In genomic region chr7:22979861-22980260, GRCh38 we compare ENCODE assay signal across 24 cellular contexts. TPM values are rescaled to one million over a fixed set of nuclear protein-coding genes. Genes with fewer than 3 reads are reported as not detected.
DNase-seq lines count a peak whose midpoint lies in the region; FAIRE-seq and TF ChIP-seq lines count a peak whose summit lies in the region.
"Had no signal": no experiment of that assay in that cellular context is flagged by ENCODE, and none has a peak within 500 bp of the region (broad histone marks: within the 10 kb centered on the region; RNA-seq: fewer than 3 reads in every experiment).

No MANE protein-coding gene starts in this region.

- intact Hi-C loops in spleen (cut with DNase I; ENCODE audit: low total_unique reads) (no loop called here), testis (cut with DNase I; ENCODE audit: low total_unique reads) (no loop called here)

- H3K4me1 ChIP-seq in keratinocyte (ENCODE audit: control insufficient read depth, extremely low read depth, insufficient read depth, low read length), result peaks cover 18% of the 10 kb centered on the region
- peaks cover 0 to 7% (median 2%) of the 10 kb centered on the region in 5 donors for H3K4me1 ChIP-seq in subcutaneous abdominal adipose tissue (ENCODE audit: control insufficient read depth in 5 of 5, insufficient read depth in 5 of 5, low read length in 5 of 5)
- no peaks in the 10 kb centered on the region for H3K4me1 ChIP-seq in spleen
- no peaks in the 10 kb centered on the region for H3K4me1 ChIP-seq in testis
- H3K4me1 ChIP-seq: Peyer's patch had no signal

- H3K27me3 ChIP-seq in keratinocyte (ENCODE audit: control insufficient read depth, extremely low read depth, insufficient read depth, low read length), result no peaks in the 10 kb centered on the region
- H3K27me3 ChIP-seq in subcutaneous abdominal adipose tissue (ENCODE audit: control insufficient read depth in 5 of 5, insufficient read depth in 4 of 5, low read length in 5 of 5), result no peaks in the 10 kb centered on the region
- no peaks in the 10 kb centered on the region for H3K27me3 ChIP-seq in spleen (replicated peaks in 1 of 7)
- no peaks in the 10 kb centered on the region for H3K27me3 ChIP-seq in testis
- H3K27me3 ChIP-seq: left lung, MG63, ovary, Peyer's patch had no signal

- H3K27ac ChIP-seq in keratinocyte (ENCODE audit: control insufficient read depth, insufficient read depth, low read length), result peak overlapping the region; percentile 69
- H3K27ac ChIP-seq in subcutaneous abdominal adipose tissue (ENCODE audit: low read depth, low read length), result peak overlapping the region; percentile 2
- H3K27ac ChIP-seq in spleen, result no peak overlapping the region
- no peak overlapping the region for H3K27ac ChIP-seq in testis
- H3K27ac ChIP-seq: ovary, Peyer's patch had no signal

- TF ChIP-seq POLR2A in spleen (IDR thresholded peaks at IDR 0.05) (no peak), testis (IDR thresholded peaks at IDR 0.05) (no peak)

- 90 to 98% (median 98%) methylated on average over 1 of the region's 1 CpG for WGBS in spleen, 5 donors
- WGBS in testis, 2 donors, result 97 to 100% methylated on average over 1 of the region's 1 CpG

- FAIRE-seq in keratinocyte (lab: Jason Lieb, UNC), result peak; percentile 62
- FAIRE-seq: D721Med, GM12892 had no signal

- DNase-seq in HCEC 1CT (peak; percentile 31), amniotic epithelial cell (ENCODE audit: low read depth) (peak; percentile 12), keratinocyte (ENCODE audit: low read depth, low spot score) (peak; percentile 42), spleen (no peak), KBM-7 (no peak), testis (no peak)
- DNase-seq: activated CD4-positive, alpha-beta T cell treated with anti-CD3 and anti-CD28 coated beads, Interleukin-2, amount 50 U/mL, for 4 hours; activated CD4-positive, CD25-positive, alpha-beta regulatory T cell; activated naive CD4-positive, alpha-beta T cell treated with anti-CD3 and anti-CD28 coated beads, Interleukin-2, amount 50 U/mL, for 16 hours; anterior cingulate cortex; caudate nucleus; GOT3; left lung; MG63; natural killer cell; NCI-H2081 treated with DMSO at 0.1 percent for 48 hours; NCI-H69; ovary; Peyer's patch; stimulated activated CD4-positive, alpha-beta T cell treated with anti-CD3 and anti-CD28 coated beads, Interleukin-4, amount 100 ng/mL, for 4 hours; T-cell had no signal

- H2AFZ ChIP-seq in keratinocyte (ENCODE audit: control insufficient read depth, low read length), result no peak overlapping the region

- dilution Hi-C loops in keratinocyte (cut with MboI; ENCODE audit: extremely low pct_ligation_motif_present, low sequenced_read_pairs), result no loop called here

- H3K79me2 ChIP-seq in keratinocyte (ENCODE audit: control insufficient read depth, insufficient read depth, low read length), result peaks cover 2% of the 10 kb centered on the region

- H3K36me3 ChIP-seq in keratinocyte (ENCODE audit: control insufficient read depth in 2 of 2, extremely low read depth in 1 of 2, insufficient read depth in 2 of 2, low read length in 2 of 2) (peaks cover 2 to 4% of the 10 kb centered on the region in 2 experiments), subcutaneous abdominal adipose tissue (ENCODE audit: control insufficient read depth in 5 of 5, insufficient read depth in 5 of 5, low read length in 5 of 5) (peaks cover 3 to 23% (median 14%) of the 10 kb centered on the region in 5 donors), spleen (peaks cover 0 to 59% (median 10%) of the 10 kb centered on the region in 6 donors), testis (ENCODE audit: low read depth, missing control alignments) (no peaks in the 10 kb centered on the region)
- H3K36me3 ChIP-seq: ovary had no signal

- H3K4me3 ChIP-seq in keratinocyte (ENCODE audit: control insufficient read depth in 2 of 3, extremely low read depth in 1 of 3, insufficient read depth in 2 of 3, low read depth in 1 of 3, low read length in 3 of 3) (peak overlapping the region in 1 of 3 experiments; percentile 9), subcutaneous abdominal adipose tissue (ENCODE audit: low read depth in 1 of 5, low read length in 5 of 5) (no peak overlapping the region), spleen (no peak overlapping the region), testis (no peak overlapping the region)
- H3K4me3 ChIP-seq: left lung, MG63, ovary, Peyer's patch had no signal

- H3K9me3 ChIP-seq in keratinocyte (ENCODE audit: control insufficient read depth, low read depth, low read length) (no peaks in the 10 kb centered on the region), subcutaneous abdominal adipose tissue (ENCODE audit: control insufficient read depth in 5 of 5, low read length in 5 of 5) (no peaks in the 10 kb centered on the region), spleen (no peaks in the 10 kb centered on the region), testis (no peaks in the 10 kb centered on the region)
- H3K9me3 ChIP-seq: left lung, MG63, ovary, Peyer's patch had no signal

- peak overlapping the region; percentile 60 for H3K4me2 ChIP-seq in keratinocyte (ENCODE audit: control insufficient read depth, extremely low read depth, insufficient read depth, low read depth, low read length)

- no peaks in the 10 kb centered on the region for H3K9me1 ChIP-seq in keratinocyte (ENCODE audit: control insufficient read depth, extremely low read depth, insufficient read depth, low read length)

- no peaks in the 10 kb centered on the region for H4K20me1 ChIP-seq in keratinocyte (ENCODE audit: control insufficient read depth, extremely low read depth, insufficient read depth, low read length)

- no peak for TF ChIP-seq CTCF in keratinocyte (optimal IDR thresholded peaks at IDR 0.05 in 1 of 3, IDR thresholded peaks at IDR 0.05 in 1 of 3, conservative IDR thresholded peaks at IDR 0.05 in 1 of 3; ENCODE audit: extremely low read depth in 1 of 3, insufficient read depth in 2 of 3, low read length in 3 of 3)
- TF ChIP-seq CTCF in spleen (IDR thresholded peaks at IDR 0.05 in 8 of 11, conservative IDR thresholded peaks at IDR 0.05 in 3 of 11), result no peak
- TF ChIP-seq CTCF in testis (IDR thresholded peaks at IDR 0.05), result no peak

- in situ Hi-C loops in KBM-7 (cut with MboI; ENCODE audit: low pct_unique_long_range_greater_than_20kb, low sequenced_read_pairs), result no loop called here

- H3K9ac ChIP-seq in keratinocyte (ENCODE audit: control insufficient read depth, extremely low read depth, insufficient read depth, low read length) (peak overlapping the region; percentile 4), subcutaneous abdominal adipose tissue (ENCODE audit: low read length in 5 of 5) (no peak overlapping the region)

RNA-seq across cellular contexts. Expression of gene HYCC1, which starts 34.1 kb away (rescaled TPM):
- polyA plus RNA-seq in keratinocyte (17.1 to 35.8 TPM (median 31.7 TPM) in 3 replicates), spleen (1 to 10 TPM; 4.0 to 7.5 (median 5.6) TPM), testis (ENCODE audit: insufficient read depth, low read depth, low replicate concordance) (43.6 TPM)
- polyA plus RNA-seq in keratinocyte (2011; ENCODE audit: low read depth), result 31.2 TPM
- polyA plus RNA-seq in keratinocyte (2011; cell fraction: cytosol; rRNA removed), result 14.8 and 25.2 TPM in 2 replicates
- 26.0 and 35.9 TPM in 2 replicates for polyA plus RNA-seq in keratinocyte (2011; cell fraction: nucleus; rRNA removed)
- 9.5 and 29.2 TPM in 2 replicates for polyA plus RNA-seq in keratinocyte (2012; ENCODE audit: low replicate concordance)
- polyA minus RNA-seq in keratinocyte, result 12.9 to 40.9 TPM (median 22.2 TPM) in 3 replicates
- 29.7 TPM for polyA minus RNA-seq in keratinocyte (2011; cell fraction: cytosol; rRNA and poly(A)+ RNA removed)
- polyA minus RNA-seq in keratinocyte (2011; cell fraction: nucleus; rRNA and poly(A)+ RNA removed), result 20.7 and 42.2 TPM in 2 replicates
- total RNA-seq in spleen (10 to 100 TPM; 40.4 to 59.0 (median 45.1) TPM), testis (10 to 100 TPM; 19.3 to 22.0 TPM)

Comparison
In these comparisons a context has a peak if more than half of its experiments do, and no peak if none do; other contexts are left out.
1. DNase-seq: peak in HCEC 1CT (single experiment), amniotic epithelial cell (single experiment) and keratinocyte (single experiment); none in spleen (single experiment), KBM-7 (single experiment) and testis (single experiment).
2. H3K27ac ChIP-seq: peak in keratinocyte (single experiment) and subcutaneous abdominal adipose tissue (single experiment); none in spleen (0 of 8) and testis (0 of 2).